8 cellular contexts compared by ENCODE assay signal in genomic region chr14:101965796-101966718, GRCh38. TPM values are rescaled to one million over a fixed set of nuclear protein-coding genes. Genes with fewer than 3 reads are reported as not detected.
A peak's percentile ranks its signal among the peaks of the same experiment; 100 is the strongest.
DNase-seq lines count a peak whose midpoint lies in the region; ATAC-seq, FAIRE-seq and TF ChIP-seq lines count a peak whose summit lies in the region.

No MANE protein-coding gene starts in this region.

- no peaks in the 10 kb centered on the region for H3K27me3 Mint-ChIP-seq in osteocyte (ENCODE audit: unreplicated experiment)

- H3K36me3 Mint-ChIP-seq in osteocyte (ENCODE audit: unreplicated experiment), result peaks cover 12% of the 10 kb centered on the region

- H3K4me3 Mint-ChIP-seq in osteocyte (ENCODE audit: unreplicated experiment), result peak overlapping the region; percentile 91

- H3K4me1 ChIP-seq in OCI-LY7 (ENCODE audit: insufficient read depth, low read length, poor library complexity, severe bottlenecking), result peaks cover 37% of the 10 kb centered on the region

- peak overlapping the region; percentile 17 for H3K27ac ChIP-seq in OCI-LY7 (ENCODE audit: low read depth, low read length, poor library complexity, severe bottlenecking)

- POLR2A ChIA-PET in OCI-LY7 (lab: Charles Lee), result interaction anchor here (0.5 to 1.5 kb wide), 8 partner anchors 11 to 245 kb away, joined by 3 to 5 read pairs (median 3); no protein-coding TSS in a partner anchor

- DNase-seq in OCI-LY7 (ENCODE audit: low spot score) (peak; percentile 31), osteocyte (ENCODE audit: extremely low spot score, unreplicated experiment) (no peak), D721Med (ENCODE audit: insufficient read length, low spot score) (no peak), OCI-M2 (lab: John Stamatoyannopoulos, UW; ENCODE audit: unreplicated experiment) (no peak), kidney glomerular epithelial cell (lab: John Stamatoyannopoulos, UW) (no peak)

- peaks cover 14% of the 10 kb centered on the region for H3K36me3 ChIP-seq in OCI-LY7 (ENCODE audit: insufficient read depth, low read length)

- H3K4me2 ChIP-seq in OCI-LY7 (ENCODE audit: low read length), result peak overlapping the region; percentile 90

- peak overlapping the region; percentile 96 for H3K4me3 ChIP-seq in GM08714 (ENCODE audit: low read length)
- peak overlapping the region; percentile 97 for H3K4me3 ChIP-seq in OCI-LY7 (ENCODE audit: low read depth, low read length, poor library complexity, severe bottlenecking)

- FAIRE-seq in endometrium (lab: Jason Lieb, UNC), result peak; percentile 55
- no peak for FAIRE-seq in D721Med (lab: Jason Lieb, UNC)

- CTCF ChIA-PET in OCI-LY7 (lab: Charles Lee; ENCODE audit: unreplicated experiment), result interaction anchor here (0.5 to 0.9 kb wide), 3 partner anchors 26 to 132 kb away, joined by 3 to 5 read pairs (median 4); no protein-coding TSS in a partner anchor

- no peaks in the 10 kb centered on the region for H3K9me3 ChIP-seq in OCI-LY7 (ENCODE audit: low read length)

- H2AFZ ChIP-seq in OCI-LY7 (ENCODE audit: low read length), result no peak overlapping the region

- TF ChIP-seq CTCF in OCI-LY7 (conservative IDR thresholded peaks at IDR 0.05; ENCODE audit: low read length), result no peak
- no peak for TF ChIP-seq CTCF in osteocyte (IDR thresholded peaks at IDR 0.05)
- no peak for TF ChIP-seq CTCF in D721Med (IDR thresholded peaks at IDR 0.05; ENCODE audit: insufficient read depth, missing control alignments)

- peaks cover 76% of the 10 kb centered on the region for H3K4me1 Mint-ChIP-seq in osteocyte (ENCODE audit: unreplicated experiment)

- intact Hi-C loops in OCI-LY7 (cut with micrococcal nuclease; ENCODE audit: unreplicated experiment), result loop anchor here (2.0 kb wide), 1 partner anchor 123 kb away; no protein-coding TSS in a partner anchor

- peak overlapping the region; percentile 94 for H3K27ac Mint-ChIP-seq in osteocyte (ENCODE audit: unreplicated experiment)

- BruUV-seq in OCI-LY7 (replicated peaks; lab: Mats Ljungman, UMichigan), result TSS peak; percentile 52

- no peaks in the 10 kb centered on the region for H3K9me3 Mint-ChIP-seq in osteocyte (ENCODE audit: unreplicated experiment)

- no peak for ATAC-seq in HG02798 (IDR thresholded peaks at IDR 0.05; ENCODE audit: poor library complexity, unreplicated experiment)

- H4K20me1 ChIP-seq in OCI-LY7 (ENCODE audit: insufficient read depth, low read length), result peaks cover 10% of the 10 kb centered on the region; the same call in 1 of the 2 replicates

- peaks cover 61% of the 10 kb centered on the region for H3K79me2 ChIP-seq in OCI-LY7 (ENCODE audit: insufficient read depth, low read depth, low read length)

- no peaks in the 10 kb centered on the region for H3K9me2 ChIP-seq in OCI-LY7 (ENCODE audit: insufficient read depth, low read length)

RNA-seq across cellular contexts. Expression of gene DYNC1H1, which starts 1.7 kb away (rescaled TPM):
- total RNA-seq in OCI-LY7 (2014; rRNA removed; shearing (Covaris generic)), result 207 and 209 TPM in 2 replicates
- total RNA-seq in OCI-LY7 (2022), result 291 TPM in 2 replicates
- 821 and 886 TPM in 2 replicates for total RNA-seq in osteocyte
